In genomic region chr11:114209904-114210303, GRCh38 we compare ENCODE assay signal across 18 cellular contexts.
DNase-seq lines count a peak whose midpoint lies in the region; ATAC-seq and TF ChIP-seq lines count a peak whose summit lies in the region.
"Had no signal": no experiment of that assay in that cellular context is flagged by ENCODE, and none has a peak within 500 bp of the region (broad histone marks: within the 10 kb centered on the region; RNA-seq: fewer than 3 reads in every experiment).

No MANE protein-coding gene starts in this region.

- no peak overlapping the region for H2AFZ ChIP-seq in trophoblast cell (ENCODE audit: insufficient read depth, low read length, poor library complexity)
- H2AFZ ChIP-seq: PC-9 had no signal

- H3K27ac ChIP-seq in trophoblast cell (ENCODE audit: low read depth, low read length) = no peak overlapping the region
- H3K27ac ChIP-seq: neutrophil, PC-9 had no signal

- H4K12ac ChIP-seq in trophoblast cell (ENCODE audit: low read depth, low read length) = no peak overlapping the region

- H4K91ac ChIP-seq in trophoblast cell (ENCODE audit: low read depth, low read length) = peak overlapping the region; percentile 18

- H3K4me3 ChIP-seq in trophoblast cell (ENCODE audit: low read depth, low read length) = no peak overlapping the region
- H3K4me3 ChIP-seq: HAP-1, PC-9 had no signal

- H2AK5ac ChIP-seq in trophoblast cell (ENCODE audit: low read length) = no peak overlapping the region

- DNase-seq in DMS53 (lab: John Stamatoyannopoulos, UW) (peak; percentile 83), NCI-H2227 treated with DMSO at 0.1 percent for 48 hours (lab: John Stamatoyannopoulos, UW) (peak; percentile 39), kidney tubule cell (ENCODE audit: low spot score) (peak; percentile 86), trophoblast cell (no peak)
- no peak for DNase-seq in activated naive CD4-positive, alpha-beta T cell (lab: John Stamatoyannopoulos, UW)
- DNase-seq in central memory CD4-positive, alpha-beta T cell = no peak
- DNase-seq: activated CD4-positive, alpha-beta T cell treated with anti-CD3 and anti-CD28 coated beads, Interleukin-2, amount 50 U/mL, for 4 hours; BE2C; foreskin fibroblast; NCI-H2029; NCI-H748 treated with DMSO at 0.1 percent for 48 hours; PC-9; SK-N-SH; stimulated activated CD4-positive, alpha-beta T cell treated with anti-CD3 and anti-CD28 coated beads, Interleukin-4, amount 100 ng/mL, for 1 hour had no signal

- H2BK12ac ChIP-seq in trophoblast cell (ENCODE audit: low read length) = peak overlapping the region; percentile 30

- H3K4ac ChIP-seq in trophoblast cell (ENCODE audit: low read depth, low read length) = no peak overlapping the region

- no peak for ATAC-seq in GM18505 (IDR thresholded peaks at IDR 0.05; ENCODE audit: unreplicated experiment)
- ATAC-seq in GM18517 (IDR thresholded peaks at IDR 0.05; ENCODE audit: unreplicated experiment) = no peak

- no peaks in the 10 kb centered on the region for H3K79me2 ChIP-seq in trophoblast cell (ENCODE audit: control insufficient read depth, insufficient read depth, low read length, poor library complexity)

- no peak overlapping the region for H3K23ac ChIP-seq in trophoblast cell (ENCODE audit: low read length)

- peaks cover 22 to 24% of the 10 kb centered on the region in 2 experiments for H3K4me1 ChIP-seq in trophoblast cell (ENCODE audit: control insufficient read depth in 1 of 2, insufficient read depth in 2 of 2, low read length in 2 of 2)
- H3K4me1 ChIP-seq: BE2C, HAP-1 had no signal

- H3K79me1 ChIP-seq in trophoblast cell (ENCODE audit: low read length) = peaks cover 8% of the 10 kb centered on the region

- no peak overlapping the region for H2BK120ac ChIP-seq in trophoblast cell (ENCODE audit: insufficient read depth, low read length, poor library complexity)

- no peak for TF ChIP-seq POLR2A in GM18505 (IDR thresholded peaks at IDR 0.05; ENCODE audit: borderline replicate concordance, extremely low read depth, insufficient read depth, insufficient read length)

- no peak overlapping the region for H4K8ac ChIP-seq in trophoblast cell (ENCODE audit: low read depth, low read length)

- no peak overlapping the region for H3K14ac ChIP-seq in trophoblast cell (ENCODE audit: low read length)

- no peaks in the 10 kb centered on the region for H3K27me3 ChIP-seq in trophoblast cell (ENCODE audit: insufficient read depth, low read length)
- H3K27me3 ChIP-seq: neutrophil had no signal

- H3K9me3 ChIP-seq in trophoblast cell (ENCODE audit: insufficient read depth, low read depth, low read length) = no peaks in the 10 kb centered on the region
- H3K9me3 ChIP-seq: BE2C, HAP-1, neutrophil, SK-N-SH had no signal

- no peak overlapping the region for H3K18ac ChIP-seq in trophoblast cell (ENCODE audit: low read length)

- no peaks in the 10 kb centered on the region for H3K36me3 ChIP-seq in trophoblast cell (ENCODE audit: control insufficient read depth in 1 of 2, insufficient read depth in 2 of 2, low read length in 2 of 2)
- H3K36me3 ChIP-seq: BE2C, HAP-1, neutrophil had no signal

- H2BK5ac ChIP-seq in trophoblast cell (ENCODE audit: low read depth, low read length, poor library complexity) = no peak overlapping the region

- H3K4me2 ChIP-seq in trophoblast cell (ENCODE audit: low read length) = no peak overlapping the region
- H3K4me2 ChIP-seq: PC-9, SK-N-SH had no signal

- no CpG with 5 or more reads among the region's 9 CpGs for WGBS in trophoblast cell (ENCODE audit: extremely low coverage, insufficient coverage, insufficient read length)

- H3K9ac ChIP-seq in trophoblast cell (ENCODE audit: low read length) = no peak overlapping the region
- H3K9ac ChIP-seq: SK-N-SH had no signal

Comparison
In these comparisons a context has a peak if more than half of its experiments do, and no peak if none do; other contexts are left out.
1. DNase-seq: peak in DMS53 (single experiment), NCI-H2227 treated with DMSO at 0.1 percent for 48 hours (single experiment) and kidney tubule cell (single experiment); none in trophoblast cell (0 of 2), activated naive CD4-positive, alpha-beta T cell (0 of 4) and central memory CD4-positive, alpha-beta T cell (single experiment).